30 cellular contexts compared by ENCODE assay signal in genomic region chr9:109990541-109990940, GRCh38.
"Had no signal": no experiment of that assay in that cellular context is flagged by ENCODE, and none has a peak within 500 bp of the region (broad histone marks: within the 10 kb centered on the region; RNA-seq: fewer than 3 reads in every experiment).

No MANE protein-coding gene starts in this region.

- H3K79me2 ChIP-seq: parathyroid adenoma had no signal

- H3K4me3 ChIP-seq: heart left ventricle, psoas muscle, sigmoid colon, thyroid gland, upper lobe of left lung had no signal

- H3K27ac ChIP-seq: heart left ventricle, parathyroid adenoma, psoas muscle, sigmoid colon, thyroid gland, upper lobe of left lung, VCaP had no signal

- H3K36me3 ChIP-seq: heart left ventricle, sigmoid colon, thyroid gland, upper lobe of left lung had no signal

- DNase-seq: activated CD4-positive, alpha-beta memory T cell treated with anti-CD3 and anti-CD28 coated beads for 36 hours; activated CD4-positive, alpha-beta T cell treated with anti-CD3 and anti-CD28 coated beads, Interleukin-2, amount 10 ng/mL, durations not matched to agents 24 days and 14 days; activated CD8-positive, alpha-beta memory T cell treated with anti-CD3 and anti-CD28 coated beads, Interleukin-2, amount 50 U/mL, for 48 hours; activated gamma-delta T cell treated with Interleukin-2 at 50 U/mL for 16 hours; activated naive CD4-positive, alpha-beta T cell treated with anti-CD3 and anti-CD28 coated beads, Interleukin-2, amount 50 U/mL, for 16 hours; activated T-cell treated with anti-CD3 and anti-CD28 coated beads, Interleukin-2, amount 50 U/mL, for 4 hours; amygdala; cortex of kidney; effector memory CD8-positive, alpha-beta T cell; heart left ventricle; hypothalamus; immature natural killer cell; kidney; left colon; midbrain; naive thymus-derived CD8-positive, alpha-beta T cell; nucleus accumbens; psoas muscle; sigmoid colon; small intestine; stimulated activated CD4-positive, alpha-beta T cell treated with anti-CD3 and anti-CD28 coated beads, Interleukin-4, amount 100 ng/mL, for 24 hours; stimulated activated naive CD8-positive, alpha-beta T cell treated with anti-CD3 and anti-CD28 coated beads, Interleukin-15, amount 100 ng/mL, for 72 hours; substantia nigra; thyroid gland; upper lobe of left lung had no signal

- H3K9me3 ChIP-seq: psoas muscle, sigmoid colon, thyroid gland, upper lobe of left lung had no signal

- ATAC-seq: activated T-cell treated with anti-CD3 and anti-CD28 coated beads, Interleukin-2, amount 50 U/mL, for 4 hours; activated T-helper 17 cell treated with anti-CD3 and anti-CD28 coated beads, Interleukin-2, amount 50 U/mL, for 72 hours; effector memory CD8-positive, alpha-beta T cell; heart left ventricle; left colon; naive thymus-derived CD8-positive, alpha-beta T cell; psoas muscle; stimulated activated effector memory CD8-positive, alpha-beta T cell treated with anti-CD3 and anti-CD28 coated beads, Interleukin-12 subunit alpha, Interleukin-12 subunit beta, amount 100 ng/mL, for 72 hours; stimulated activated naive CD8-positive, alpha-beta T cell treated with anti-CD3 and anti-CD28 coated beads, Interleukin-15, amount 100 ng/mL, for 72 hours had no signal

- H3K27me3 ChIP-seq: heart left ventricle, sigmoid colon, thyroid gland, upper lobe of left lung had no signal

- H2AFZ ChIP-seq: parathyroid adenoma had no signal

- H3K9ac ChIP-seq: parathyroid adenoma had no signal

- FAIRE-seq: kidney, small intestine, TTC549 had no signal

- H3K4me1 ChIP-seq: parathyroid adenoma, psoas muscle, sigmoid colon, thyroid gland had no signal
